Comparison of ENCODE assay signal across 1 cellular context in genomic region chr6:157981395-157982296, GRCh38.
A peak's percentile ranks its signal among the peaks of the same experiment; 100 is the strongest.
TF ChIP-seq lines count a peak whose summit lies in the region.

Gene SYNJ2, plus strand, starts transcription at chr6:157981863. Its CDS starts 99 bp downstream, at chr6:157981962.

TF ChIP-seq in HepG2, 621 proteins besides CTCF, POLR2A, EP300 and RAD21 (continued from another document):
- TF ChIP-seq AFF4 (CRISPR knock-in tag; IDR thresholded peaks at IDR 0.05) (no peak), ZNF260 (CRISPR knock-in tag; IDR thresholded peaks at IDR 0.05; ENCODE audit: borderline replicate concordance, low read depth) (0 out of 2 replicates have a peak, but pooled peaks have one; percentile 50), NFE2L1 (CRISPR knock-in tag; IDR thresholded peaks at IDR 0.05; ENCODE audit: borderline replicate concordance) (no peak; the same call in 1 of the 2 replicates), NAIF1 (CRISPR knock-in tag; IDR thresholded peaks at IDR 0.05; ENCODE audit: borderline replicate concordance) (no peak), SNAPC4 (CRISPR knock-in tag; IDR thresholded peaks at IDR 0.05) (no peak), ATF6 (CRISPR knock-in tag; conservative IDR thresholded peaks at IDR 0.05) (no peak), NFE2L2 (IDR thresholded peaks at IDR 0.05; ENCODE audit: low read length) (no peak), SMYD3 (CRISPR knock-in tag; IDR thresholded peaks at IDR 0.05) (0 out of 2 replicates have a peak, but pooled peaks have one; percentile 28), ZFP36 (IDR thresholded peaks at IDR 0.05; ENCODE audit: borderline replicate concordance, low read depth, low read length, partially characterized antibody) (no peak), JUNB (CRISPR knock-in tag; IDR thresholded peaks at IDR 0.05; ENCODE audit: borderline replicate concordance) (no peak), FOXJ3 (CRISPR knock-in tag; IDR thresholded peaks at IDR 0.05; ENCODE audit: borderline replicate concordance) (no peak), TFDP2 (CRISPR knock-in tag; IDR thresholded peaks at IDR 0.05) (peak; percentile 73), NFKB2 (CRISPR knock-in tag; IDR thresholded peaks at IDR 0.05; ENCODE audit: borderline replicate concordance) (peak; percentile 53; the same call in 1 of the 2 replicates), SOX13 (IDR thresholded peaks at IDR 0.05) (no peak; the same call in 1 of the 2 replicates), SOX13 (CRISPR knock-in tag; conservative IDR thresholded peaks at IDR 0.05 in 1 of 2, IDR thresholded peaks at IDR 0.05 in 1 of 2) (peak in 1 of 2 experiments; percentile 49; a peak in 1 of 4 replicates), ZNF503 (CRISPR knock-in tag; IDR thresholded peaks at IDR 0.05) (no peak), ZNF546 (CRISPR knock-in tag; conservative IDR thresholded peaks at IDR 0.05) (no peak; the same call in 1 of the 2 replicates), ZBTB4 (CRISPR knock-in tag; IDR thresholded peaks at IDR 0.05; ENCODE audit: borderline replicate concordance) (peak; percentile 13; the same call in 1 of the 2 replicates), GRHL1 (CRISPR knock-in tag; conservative IDR thresholded peaks at IDR 0.05) (no peak), HNF1B (CRISPR knock-in tag; IDR thresholded peaks at IDR 0.05) (peak; percentile 6; the same call in 1 of the 2 replicates), MBD4 (IDR thresholded peaks at IDR 0.05; ENCODE audit: borderline replicate concordance, low read length) (no peak), ZNF562 (CRISPR knock-in tag; IDR thresholded peaks at IDR 0.05; ENCODE audit: borderline replicate concordance) (peak; percentile 13; the same call in 1 of the 2 replicates), ZNF501 (CRISPR knock-in tag; IDR thresholded peaks at IDR 0.05) (peak; percentile 69), ZSCAN30 (CRISPR knock-in tag; IDR thresholded peaks at IDR 0.05) (no peak), TCF7L2 (IDR thresholded peaks at IDR 0.05; ENCODE audit: low read depth, low read length) (no peak), JUND (CRISPR knock-in tag; IDR thresholded peaks at IDR 0.05) (peak; percentile 43; the same call in 1 of the 2 replicates)
